ENCODE assay signal across 2 cellular contexts in the genomic region with DNA sequence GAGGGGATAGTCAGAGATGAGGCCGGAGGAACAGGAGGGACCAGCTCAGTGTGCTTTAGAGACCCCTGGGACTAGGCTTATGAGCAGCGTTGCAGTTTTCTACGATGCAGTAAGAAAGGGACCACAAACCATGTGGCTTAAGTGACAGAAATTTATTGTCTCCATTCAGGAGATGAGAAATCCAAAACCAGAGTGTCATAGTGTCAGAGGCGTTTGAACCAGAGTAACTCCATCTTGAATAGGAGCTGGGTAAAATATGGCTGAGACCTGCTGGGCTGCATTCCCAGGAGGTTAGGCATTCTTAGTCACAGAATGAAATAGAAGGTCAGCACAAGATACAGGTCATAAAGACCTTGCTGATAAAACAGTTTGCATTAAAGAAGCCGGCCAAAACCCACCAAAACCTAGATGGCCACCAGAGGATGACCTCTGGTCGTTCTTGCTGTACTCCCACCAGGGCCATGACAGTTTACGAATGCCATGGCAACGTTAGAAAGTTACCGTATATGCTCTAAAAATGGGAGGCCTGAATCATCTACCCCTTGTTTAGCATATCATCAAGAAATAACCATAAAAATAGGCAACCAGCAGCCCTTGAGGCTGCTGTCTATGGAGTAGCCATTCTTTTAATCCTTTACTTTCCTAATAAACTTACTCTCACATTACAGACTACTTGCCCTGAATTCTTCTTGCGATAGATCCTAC.
TF ChIP-seq lines count a peak whose summit lies in the region.

No MANE protein-coding gene starts in this region.

TF ChIP-seq in A549, 52 proteins besides CTCF, POLR2A, EP300 and RAD21:
- 0 out of 2 replicates have a peak, but pooled peaks have one; percentile 27 for TF ChIP-seq HOXB5 (CRISPR knock-in tag; IDR thresholded peaks at IDR 0.05)
- TF ChIP-seq, protein P1, sequence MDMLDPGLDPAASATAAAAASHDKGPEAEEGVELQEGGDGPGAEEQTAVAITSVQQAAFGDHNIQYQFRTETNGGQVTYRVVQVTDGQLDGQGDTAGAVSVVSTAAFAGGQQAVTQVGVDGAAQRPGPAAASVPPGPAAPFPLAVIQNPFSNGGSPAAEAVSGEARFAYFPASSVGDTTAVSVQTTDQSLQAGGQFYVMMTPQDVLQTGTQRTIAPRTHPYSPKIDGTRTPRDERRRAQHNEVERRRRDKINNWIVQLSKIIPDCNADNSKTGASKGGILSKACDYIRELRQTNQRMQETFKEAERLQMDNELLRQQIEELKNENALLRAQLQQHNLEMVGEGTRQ (IDR thresholded peaks at IDR 0.05): no peak
- TF ChIP-seq, protein P2, sequence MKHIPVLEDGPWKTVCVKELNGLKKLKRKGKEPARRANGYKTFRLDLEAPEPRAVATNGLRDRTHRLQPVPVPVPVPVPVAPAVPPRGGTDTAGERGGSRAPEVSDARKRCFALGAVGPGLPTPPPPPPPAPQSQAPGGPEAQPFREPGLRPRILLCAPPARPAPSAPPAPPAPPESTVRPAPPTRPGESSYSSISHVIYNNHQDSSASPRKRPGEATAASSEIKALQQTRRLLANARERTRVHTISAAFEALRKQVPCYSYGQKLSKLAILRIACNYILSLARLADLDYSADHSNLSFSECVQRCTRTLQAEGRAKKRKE (CRISPR knock-in tag; IDR thresholded peaks at IDR 0.05; ENCODE audit: low read depth): peak; percentile 85; the same call in 1 of the 2 replicates
- no peak for TF ChIP-seq MYC (IDR thresholded peaks at IDR 0.05; ENCODE audit: borderline replicate concordance, low read length)

TF ChIP-seq in H1, 55 proteins besides CTCF, POLR2A, EP300 and RAD21:
- TF ChIP-seq, protein P3, sequence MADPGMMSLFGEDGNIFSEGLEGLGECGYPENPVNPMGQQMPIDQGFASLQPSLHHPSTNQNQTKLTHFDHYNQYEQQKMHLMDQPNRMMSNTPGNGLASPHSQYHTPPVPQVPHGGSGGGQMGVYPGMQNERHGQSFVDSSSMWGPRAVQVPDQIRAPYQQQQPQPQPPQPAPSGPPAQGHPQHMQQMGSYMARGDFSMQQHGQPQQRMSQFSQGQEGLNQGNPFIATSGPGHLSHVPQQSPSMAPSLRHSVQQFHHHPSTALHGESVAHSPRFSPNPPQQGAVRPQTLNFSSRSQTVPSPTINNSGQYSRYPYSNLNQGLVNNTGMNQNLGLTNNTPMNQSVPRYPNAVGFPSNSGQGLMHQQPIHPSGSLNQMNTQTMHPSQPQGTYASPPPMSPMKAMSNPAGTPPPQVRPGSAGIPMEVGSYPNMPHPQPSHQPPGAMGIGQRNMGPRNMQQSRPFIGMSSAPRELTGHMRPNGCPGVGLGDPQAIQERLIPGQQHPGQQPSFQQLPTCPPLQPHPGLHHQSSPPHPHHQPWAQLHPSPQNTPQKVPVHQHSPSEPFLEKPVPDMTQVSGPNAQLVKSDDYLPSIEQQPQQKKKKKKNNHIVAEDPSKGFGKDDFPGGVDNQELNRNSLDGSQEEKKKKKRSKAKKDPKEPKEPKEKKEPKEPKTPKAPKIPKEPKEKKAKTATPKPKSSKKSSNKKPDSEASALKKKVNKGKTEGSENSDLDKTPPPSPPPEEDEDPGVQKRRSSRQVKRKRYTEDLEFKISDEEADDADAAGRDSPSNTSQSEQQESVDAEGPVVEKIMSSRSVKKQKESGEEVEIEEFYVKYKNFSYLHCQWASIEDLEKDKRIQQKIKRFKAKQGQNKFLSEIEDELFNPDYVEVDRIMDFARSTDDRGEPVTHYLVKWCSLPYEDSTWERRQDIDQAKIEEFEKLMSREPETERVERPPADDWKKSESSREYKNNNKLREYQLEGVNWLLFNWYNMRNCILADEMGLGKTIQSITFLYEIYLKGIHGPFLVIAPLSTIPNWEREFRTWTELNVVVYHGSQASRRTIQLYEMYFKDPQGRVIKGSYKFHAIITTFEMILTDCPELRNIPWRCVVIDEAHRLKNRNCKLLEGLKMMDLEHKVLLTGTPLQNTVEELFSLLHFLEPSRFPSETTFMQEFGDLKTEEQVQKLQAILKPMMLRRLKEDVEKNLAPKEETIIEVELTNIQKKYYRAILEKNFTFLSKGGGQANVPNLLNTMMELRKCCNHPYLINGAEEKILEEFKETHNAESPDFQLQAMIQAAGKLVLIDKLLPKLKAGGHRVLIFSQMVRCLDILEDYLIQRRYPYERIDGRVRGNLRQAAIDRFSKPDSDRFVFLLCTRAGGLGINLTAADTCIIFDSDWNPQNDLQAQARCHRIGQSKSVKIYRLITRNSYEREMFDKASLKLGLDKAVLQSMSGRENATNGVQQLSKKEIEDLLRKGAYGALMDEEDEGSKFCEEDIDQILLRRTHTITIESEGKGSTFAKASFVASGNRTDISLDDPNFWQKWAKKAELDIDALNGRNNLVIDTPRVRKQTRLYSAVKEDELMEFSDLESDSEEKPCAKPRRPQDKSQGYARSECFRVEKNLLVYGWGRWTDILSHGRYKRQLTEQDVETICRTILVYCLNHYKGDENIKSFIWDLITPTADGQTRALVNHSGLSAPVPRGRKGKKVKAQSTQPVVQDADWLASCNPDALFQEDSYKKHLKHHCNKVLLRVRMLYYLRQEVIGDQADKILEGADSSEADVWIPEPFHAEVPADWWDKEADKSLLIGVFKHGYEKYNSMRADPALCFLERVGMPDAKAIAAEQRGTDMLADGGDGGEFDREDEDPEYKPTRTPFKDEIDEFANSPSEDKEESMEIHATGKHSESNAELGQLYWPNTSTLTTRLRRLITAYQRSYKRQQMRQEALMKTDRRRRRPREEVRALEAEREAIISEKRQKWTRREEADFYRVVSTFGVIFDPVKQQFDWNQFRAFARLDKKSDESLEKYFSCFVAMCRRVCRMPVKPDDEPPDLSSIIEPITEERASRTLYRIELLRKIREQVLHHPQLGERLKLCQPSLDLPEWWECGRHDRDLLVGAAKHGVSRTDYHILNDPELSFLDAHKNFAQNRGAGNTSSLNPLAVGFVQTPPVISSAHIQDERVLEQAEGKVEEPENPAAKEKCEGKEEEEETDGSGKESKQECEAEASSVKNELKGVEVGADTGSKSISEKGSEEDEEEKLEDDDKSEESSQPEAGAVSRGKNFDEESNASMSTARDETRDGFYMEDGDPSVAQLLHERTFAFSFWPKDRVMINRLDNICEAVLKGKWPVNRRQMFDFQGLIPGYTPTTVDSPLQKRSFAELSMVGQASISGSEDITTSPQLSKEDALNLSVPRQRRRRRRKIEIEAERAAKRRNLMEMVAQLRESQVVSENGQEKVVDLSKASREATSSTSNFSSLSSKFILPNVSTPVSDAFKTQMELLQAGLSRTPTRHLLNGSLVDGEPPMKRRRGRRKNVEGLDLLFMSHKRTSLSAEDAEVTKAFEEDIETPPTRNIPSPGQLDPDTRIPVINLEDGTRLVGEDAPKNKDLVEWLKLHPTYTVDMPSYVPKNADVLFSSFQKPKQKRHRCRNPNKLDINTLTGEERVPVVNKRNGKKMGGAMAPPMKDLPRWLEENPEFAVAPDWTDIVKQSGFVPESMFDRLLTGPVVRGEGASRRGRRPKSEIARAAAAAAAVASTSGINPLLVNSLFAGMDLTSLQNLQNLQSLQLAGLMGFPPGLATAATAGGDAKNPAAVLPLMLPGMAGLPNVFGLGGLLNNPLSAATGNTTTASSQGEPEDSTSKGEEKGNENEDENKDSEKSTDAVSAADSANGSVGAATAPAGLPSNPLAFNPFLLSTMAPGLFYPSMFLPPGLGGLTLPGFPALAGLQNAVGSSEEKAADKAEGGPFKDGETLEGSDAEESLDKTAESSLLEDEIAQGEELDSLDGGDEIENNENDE (IDR thresholded peaks at IDR 0.05; ENCODE audit: insufficient replicate concordance, low read length): peak; percentile 72
- TF ChIP-seq POU5F1 (IDR thresholded peaks at IDR 0.05; ENCODE audit: low read depth, low read length): no peak
